In genomic region chr2:195330513-195330956, GRCh38 we compare ENCODE assay signal across 1 cellular context.
A peak's percentile ranks its signal among the peaks of the same experiment; 100 is the strongest.
TF ChIP-seq lines count a peak whose summit lies in the region.

No MANE protein-coding gene starts in this region.

TF ChIP-seq in K562, 482 proteins besides CTCF, POLR2A, EP300 and RAD21 (continued from another document):
- TF ChIP-seq ARID3A (IDR thresholded peaks at IDR 0.05; ENCODE audit: borderline replicate concordance, low read depth, low read length) (peak; percentile 83; the same call in 1 of the 2 replicates), RNF219 (CRISPR knock-in tag; IDR thresholded peaks at IDR 0.05) (no peak)
